8 cellular contexts compared by ENCODE assay signal in the genomic region with DNA sequence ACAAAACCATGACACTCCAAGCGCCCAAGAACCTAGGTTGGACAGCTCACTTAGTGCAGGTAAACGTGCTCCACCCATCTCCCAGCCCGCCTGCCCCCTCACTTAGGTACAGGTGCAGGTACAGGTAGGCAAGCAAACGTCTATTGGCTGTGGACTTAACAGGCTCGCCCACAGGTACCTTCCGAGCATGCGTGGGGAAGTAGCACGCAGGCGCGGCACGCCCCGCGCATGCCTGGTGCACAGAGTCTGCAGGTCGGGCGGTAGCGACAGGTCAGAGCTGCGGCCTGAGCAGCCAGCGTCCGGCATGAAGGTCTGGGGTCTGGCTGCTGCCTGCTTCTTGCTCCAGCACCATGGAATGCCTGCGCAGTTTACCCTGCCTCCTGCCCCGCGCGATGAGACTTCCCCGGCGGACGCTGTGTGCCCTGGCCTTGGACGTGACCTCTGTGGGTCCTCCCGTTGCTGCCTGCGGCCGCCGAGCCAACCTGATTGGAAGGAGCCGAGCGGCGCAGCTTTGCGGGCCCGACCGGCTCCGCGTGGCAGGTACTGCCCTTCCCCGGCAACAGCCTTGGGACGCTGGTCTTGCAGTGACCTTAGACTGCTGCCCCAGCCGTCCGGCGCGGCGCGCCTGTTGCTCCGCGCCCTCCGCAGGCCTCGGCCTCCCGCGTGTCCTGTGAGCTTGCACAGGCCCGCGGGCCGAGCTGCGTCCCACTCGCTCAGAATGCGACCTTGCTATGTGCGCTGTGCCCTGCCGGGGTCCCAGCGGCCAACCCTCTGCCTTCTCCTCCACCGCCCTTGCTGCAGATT. TPM values are rescaled to one million over a fixed set of nuclear protein-coding genes. Genes with fewer than 3 reads are reported as not detected.
A peak's percentile ranks its signal among the peaks of the same experiment; 100 is the strongest.
DNase-seq lines count a peak whose midpoint lies in the region; ATAC-seq and TF ChIP-seq lines count a peak whose summit lies in the region.

A gene with protein sequence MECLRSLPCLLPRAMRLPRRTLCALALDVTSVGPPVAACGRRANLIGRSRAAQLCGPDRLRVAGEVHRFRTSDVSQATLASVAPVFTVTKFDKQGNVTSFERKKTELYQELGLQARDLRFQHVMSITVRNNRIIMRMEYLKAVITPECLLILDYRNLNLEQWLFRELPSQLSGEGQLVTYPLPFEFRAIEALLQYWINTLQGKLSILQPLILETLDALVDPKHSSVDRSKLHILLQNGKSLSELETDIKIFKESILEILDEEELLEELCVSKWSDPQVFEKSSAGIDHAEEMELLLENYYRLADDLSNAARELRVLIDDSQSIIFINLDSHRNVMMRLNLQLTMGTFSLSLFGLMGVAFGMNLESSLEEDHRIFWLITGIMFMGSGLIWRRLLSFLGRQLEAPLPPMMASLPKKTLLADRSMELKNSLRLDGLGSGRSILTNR (plus strand): TSS at position 240 of the 804 bp plus-strand sequence. CDS start 111 bp downstream, at position 351.

- H3K36me3 ChIP-seq in CD4-positive, CD25-positive, alpha-beta regulatory T cell (ENCODE audit: control insufficient read depth, insufficient read depth, low read length) = peaks cover 10% of the 10 kb centered on the region
- H3K36me3 ChIP-seq in duodenal mucosa (ENCODE audit: control insufficient read depth in 1 of 2, insufficient read depth in 2 of 2, low read length in 2 of 2) = peaks cover 9 to 12% of the 10 kb centered on the region in 2 donors

- H3K27me3 Mint-ChIP-seq in CD4-positive, CD25-positive, alpha-beta regulatory T cell = peaks cover 28% of the 10 kb centered on the region
- H3K27me3 Mint-ChIP-seq in activated CD8-positive, alpha-beta T cell treated with anti-CD3 and anti-CD28 coated beads for 36 hours = peaks cover 15% of the 10 kb centered on the region

- intact Hi-C loops in activated CD8-positive, alpha-beta T cell treated with anti-CD3 and anti-CD28 coated beads for 36 hours (cut with micrococcal nuclease) = no loop called here
- intact Hi-C loops in lower leg skin (cut with DNase I; ENCODE audit: low total_unique reads) = no loop called here

- H3K27ac ChIP-seq in CD4-positive, CD25-positive, alpha-beta regulatory T cell (ENCODE audit: insufficient read depth, low read length, poor library complexity, severe bottlenecking) = peak within 1 kb of the TSS; percentile 39
- H3K27ac ChIP-seq in duodenal mucosa (ENCODE audit: low read depth, low read length) = peak within 1 kb of the TSS; percentile 58

- peak; percentile 86 to 90 for ATAC-seq in CD4-positive, CD25-positive, alpha-beta regulatory T cell (ENCODE audit: low read depth in 2 of 2)
- ATAC-seq in GM19395 (IDR thresholded peaks at IDR 0.05; ENCODE audit: unreplicated experiment) (peak; percentile 93), HG03558 (IDR thresholded peaks at IDR 0.05; ENCODE audit: extremely low read depth, unreplicated experiment) (peak; percentile 92)
- ATAC-seq in activated CD8-positive, alpha-beta T cell treated with anti-CD3 and anti-CD28 coated beads for 36 hours = peak; percentile 93

- no peak for TF ChIP-seq CTCF in activated CD8-positive, alpha-beta T cell treated with anti-CD3 and anti-CD28 coated beads for 36 hours (IDR thresholded peaks at IDR 0.05)
- no peak for TF ChIP-seq CTCF in lower leg skin (IDR thresholded peaks at IDR 0.05)

- H3K27me3 ChIP-seq in CD4-positive, CD25-positive, alpha-beta regulatory T cell (ENCODE audit: control insufficient read depth, insufficient read depth, low read length) = peaks cover 3% of the 10 kb centered on the region
- H3K27me3 ChIP-seq in duodenal mucosa (ENCODE audit: control insufficient read depth in 1 of 2, insufficient read depth in 2 of 2, low read length in 2 of 2) = peaks cover 4 to 7% of the 10 kb centered on the region in 2 donors

- CTCF ChIA-PET in activated CD8-positive, alpha-beta T cell treated with anti-CD3 and anti-CD28 coated beads for 36 hours (lab: Charles Lee) = interaction anchor here (0.7 to 1.3 kb wide), 3 partner anchors 9 to 92 kb away, joined by 3 to 4 read pairs (median 3); a partner anchor contains a TSS

- WGBS in lower leg skin, 2 donors = 0 to 1% methylated on average over 17 to 18 of the region's 63 CpGs

- peaks cover 11 to 39% (median 23%) of the 10 kb centered on the region in 4 donors for H3K4me1 Mint-ChIP-seq in CD4-positive, CD25-positive, alpha-beta regulatory T cell
- peaks cover 25% of the 10 kb centered on the region for H3K4me1 Mint-ChIP-seq in activated CD8-positive, alpha-beta T cell treated with anti-CD3 and anti-CD28 coated beads for 36 hours (ENCODE audit: low read depth)

- H3K9me3 ChIP-seq in CD4-positive, CD25-positive, alpha-beta regulatory T cell (ENCODE audit: control insufficient read depth in 2 of 2, low read length in 2 of 2) = no peaks in the 10 kb centered on the region
- no peaks in the 10 kb centered on the region for H3K9me3 ChIP-seq in duodenal mucosa (ENCODE audit: control insufficient read depth in 1 of 2, low read length in 2 of 2)

- POLR2A ChIA-PET in activated CD8-positive, alpha-beta T cell treated with anti-CD3 and anti-CD28 coated beads for 36 hours (lab: Charles Lee) = interaction anchor here (0.6 kb wide), 1 partner anchor 185 kb away, joined by 3 read pairs; no protein-coding TSS in a partner anchor

- H3K4me3 ChIP-seq in CD4-positive, CD25-positive, alpha-beta regulatory T cell (ENCODE audit: low read depth, low read length) = peak within 1 kb of the TSS; percentile 90
- H3K4me3 ChIP-seq in duodenal mucosa (ENCODE audit: low read depth in 1 of 2, low read length in 2 of 2) (peak within 1 kb of the TSS; percentile 81 to 99), lower leg skin (ENCODE audit: low read depth, poor library complexity, severe bottlenecking) (peak within 1 kb of the TSS; percentile 92)

- peaks cover 4% of the 10 kb centered on the region for H3K36me3 Mint-ChIP-seq in CD4-positive, CD25-positive, alpha-beta regulatory T cell
- H3K36me3 Mint-ChIP-seq in activated CD8-positive, alpha-beta T cell treated with anti-CD3 and anti-CD28 coated beads for 36 hours (ENCODE audit: low read depth) = peaks cover 13% of the 10 kb centered on the region

- peaks cover 0 to 2% (median 0%) of the 10 kb centered on the region in 7 donors for H3K9me3 Mint-ChIP-seq in CD4-positive, CD25-positive, alpha-beta regulatory T cell
- H3K9me3 Mint-ChIP-seq in activated CD8-positive, alpha-beta T cell treated with anti-CD3 and anti-CD28 coated beads for 36 hours = no peaks in the 10 kb centered on the region

- TF ChIP-seq POLR2A in lower leg skin (IDR thresholded peaks at IDR 0.05) = no peak

- peak; percentile 63 to 86 (median 75) for DNase-seq in CD4-positive, CD25-positive, alpha-beta regulatory T cell
- DNase-seq in NCI-H774 (lab: John Stamatoyannopoulos, UW) (peak; percentile 91), lower leg skin (ENCODE audit: low spot score in 2 of 2) (peak; percentile 82 to 95)
- peak; percentile 81 for DNase-seq in activated CD8-positive, alpha-beta T cell treated with anti-CD3 and anti-CD28 coated beads for 36 hours
- DNase-seq in stimulated activated CD4-positive, alpha-beta T cell treated with anti-CD3 and anti-CD28 coated beads, Interleukin-4, amount 100 ng/mL, for 48 hours (ENCODE audit: low read depth in 2 of 2) = peak; percentile 49 to 73

- H3K9ac ChIP-seq in duodenal mucosa (ENCODE audit: low read depth in 1 of 2, low read length in 2 of 2) = peak within 1 kb of the TSS; percentile 80 to 98

- peak within 1 kb of the TSS; percentile 56 to 94 (median 91) for H3K27ac Mint-ChIP-seq in CD4-positive, CD25-positive, alpha-beta regulatory T cell
- peak within 1 kb of the TSS; percentile 71 for H3K27ac Mint-ChIP-seq in activated CD8-positive, alpha-beta T cell treated with anti-CD3 and anti-CD28 coated beads for 36 hours

- H3K4me3 Mint-ChIP-seq in CD4-positive, CD25-positive, alpha-beta regulatory T cell = peak within 1 kb of the TSS; percentile 88 to 97 (median 93)
- H3K4me3 Mint-ChIP-seq in activated CD8-positive, alpha-beta T cell treated with anti-CD3 and anti-CD28 coated beads for 36 hours = peak within 1 kb of the TSS; percentile 97

- H3K4me1 ChIP-seq in CD4-positive, CD25-positive, alpha-beta regulatory T cell (ENCODE audit: control insufficient read depth, insufficient read depth, low read length, poor library complexity, severe bottlenecking) = peaks cover 21% of the 10 kb centered on the region
- H3K4me1 ChIP-seq in duodenal mucosa (ENCODE audit: control insufficient read depth in 1 of 2, insufficient read depth in 2 of 2, low read length in 2 of 2) = peaks cover 15 to 19% of the 10 kb centered on the region in 2 donors

RNA-seq across cellular contexts. Expression of the gene that starts here (rescaled TPM):
- total RNA-seq in CD4-positive, CD25-positive, alpha-beta regulatory T cell = 9.7 TPM
- 10 to 100 TPM; 15.8 to 17.5 (median 16.4) TPM for polyA plus RNA-seq in CD4-positive, CD25-positive, alpha-beta regulatory T cell
- 10 to 100 TPM; 24.7 to 26.3 TPM for total RNA-seq in activated CD8-positive, alpha-beta T cell treated with anti-CD3 and anti-CD28 coated beads for 36 hours
- 10 to 100 TPM; 16.0 to 25.4 (median 20.6) TPM for total RNA-seq in lower leg skin

Comparison
In these comparisons a context has a peak if more than half of its experiments do, and no peak if none do; other contexts are left out.
1. Peak in every context shown above with its lines: DNase-seq, ATAC-seq, H3K4me3 ChIP-seq and H3K27ac ChIP-seq.